ENCODE assay signal across 1 cellular context in genomic region chr7:107972075-107972482, GRCh38.
A peak's percentile ranks its signal among the peaks of the same experiment; 100 is the strongest.
TF ChIP-seq lines count a peak whose summit lies in the region.

No MANE protein-coding gene starts in this region.

TF ChIP-seq in K562, 482 proteins besides CTCF, POLR2A, EP300 and RAD21 (continued from another document):
- TF ChIP-seq MBD1 (CRISPR knock-in tag; IDR thresholded peaks at IDR 0.05) (no peak), PHB (CRISPR knock-in tag; IDR thresholded peaks at IDR 0.05) (no peak), ZKSCAN8 (CRISPR knock-in tag; IDR thresholded peaks at IDR 0.05) (0 out of 2 replicates have a peak, but pooled peaks have one; percentile 27), FOXM1 (IDR thresholded peaks at IDR 0.05; ENCODE audit: low read depth) (peak; percentile 47; the same call in 1 of the 2 replicates), FOXM1 (CRISPR knock-in tag; IDR thresholded peaks at IDR 0.05; ENCODE audit: low read depth) (no peak), CHD2 (IDR thresholded peaks at IDR 0.05; ENCODE audit: low read depth, low read length) (no peak), USF1 (CRISPR knock-in tag; IDR thresholded peaks at IDR 0.05) (no peak), ZNF518B (CRISPR knock-in tag; IDR thresholded peaks at IDR 0.05) (no peak), PRDM10 (IDR thresholded peaks at IDR 0.05; ENCODE audit: partially characterized antibody) (no peak), GATA2 (CRISPR knock-in tag; IDR thresholded peaks at IDR 0.05) (peak; percentile 65), NONO (IDR thresholded peaks at IDR 0.05; ENCODE audit: low read depth in 2 of 2, low read length in 1 of 2) (no peak), NRF1 (conservative IDR thresholded peaks at IDR 0.05 in 1 of 2, IDR thresholded peaks at IDR 0.05 in 1 of 2) (no peak), CBFA2T2 (conservative IDR thresholded peaks at IDR 0.05) (peak; percentile 90), ZNF12 (CRISPR knock-in tag; IDR thresholded peaks at IDR 0.05) (no peak), ADNP (tag; IDR thresholded peaks at IDR 0.05) (no peak), PHF20 (IDR thresholded peaks at IDR 0.05; ENCODE audit: partially characterized antibody) (no peak), MITF (IDR thresholded peaks at IDR 0.05) (no peak), TGIF2 (CRISPR knock-in tag; IDR thresholded peaks at IDR 0.05) (no peak), BCOR (IDR thresholded peaks at IDR 0.05) (no peak), ZFX (CRISPR knock-in tag; IDR thresholded peaks at IDR 0.05) (no peak), SAFB (IDR thresholded peaks at IDR 0.05; ENCODE audit: borderline replicate concordance, low read depth, low read length) (no peak), ZNF76 (CRISPR knock-in tag; IDR thresholded peaks at IDR 0.05; ENCODE audit: borderline replicate concordance) (no peak), SLC30A9 (CRISPR knock-in tag; IDR thresholded peaks at IDR 0.05) (no peak), TAF9B (IDR thresholded peaks at IDR 0.05; ENCODE audit: partially characterized antibody) (no peak), ZBTB2 (IDR thresholded peaks at IDR 0.05) (no peak), TOE1 (IDR thresholded peaks at IDR 0.05; ENCODE audit: borderline replicate concordance) (no peak), TOE1 (CRISPR knock-in tag; IDR thresholded peaks at IDR 0.05; ENCODE audit: borderline replicate concordance, low read depth) (no peak), GTF2B (IDR thresholded peaks at IDR 0.05; ENCODE audit: extremely low read depth, insufficient read length) (no peak), HNRNPLL (IDR thresholded peaks at IDR 0.05; ENCODE audit: low read depth, low read length, poor library complexity, severe bottlenecking) (no peak), RCOR1 (IDR thresholded peaks at IDR 0.05; ENCODE audit: borderline replicate concordance in 1 of 2, low read depth in 2 of 2, low read length in 2 of 2) (peak in 1 of 2 experiments; percentile 67; a peak in 2 of 4 replicates), HDAC1 (IDR thresholded peaks at IDR 0.05) (0 out of 4 replicates have a peak, but pooled peaks of 1 of the 2 experiments have one; percentile 25), ZNF407 (IDR thresholded peaks at IDR 0.05; ENCODE audit: low read depth) (no peak), SETDB1 (IDR thresholded peaks at IDR 0.05; ENCODE audit: low read length) (no peak), MEF2D (tag; conservative IDR thresholded peaks at IDR 0.05; ENCODE audit: low read depth) (no peak), ZBTB17 (CRISPR knock-in tag; IDR thresholded peaks at IDR 0.05) (no peak)
